Comparison of ENCODE assay signal across 1 cellular context in genomic region chr9:86282979-86283535, GRCh38.
TF ChIP-seq lines count a peak whose summit lies in the region.

No MANE protein-coding gene starts in this region.

TF ChIP-seq in SK-N-SH, 30 proteins besides CTCF, POLR2A, EP300 and RAD21 (continued from another document):
- no peak for TF ChIP-seq USF2 (IDR thresholded peaks at IDR 0.05; ENCODE audit: borderline replicate concordance, low read depth, low read length)
- no peak for TF ChIP-seq GABPA (IDR thresholded peaks at IDR 0.05; ENCODE audit: low read depth)
- TF ChIP-seq GATA2 (CRISPR knock-in tag; IDR thresholded peaks at IDR 0.05) = no peak
- TF ChIP-seq POLR2AphosphoS5 (IDR thresholded peaks at IDR 0.05; ENCODE audit: low read depth, low read length) = no peak
- no peak for TF ChIP-seq NFIC (IDR thresholded peaks at IDR 0.05; ENCODE audit: borderline replicate concordance)
- TF ChIP-seq TCF12 (IDR thresholded peaks at IDR 0.05) = no peak
- TF ChIP-seq FOSL2 (IDR thresholded peaks at IDR 0.05; ENCODE audit: borderline replicate concordance, low read depth) = no peak; the same call in 1 of the 2 replicates
TF ChIP-seq in SK-N-SH: peak in this region for 0.
